Comparison of ENCODE assay signal across 8 cellular contexts in genomic region chr15:52261026-52261425, GRCh38. TPM values are rescaled to one million over a fixed set of nuclear protein-coding genes. Genes with fewer than 3 reads are reported as not detected.
DNase-seq lines count a peak whose midpoint lies in the region; ATAC-seq and TF ChIP-seq lines count a peak whose summit lies in the region.
"Had no signal": no experiment of that assay in that cellular context is flagged by ENCODE, and none has a peak within 500 bp of the region (broad histone marks: within the 10 kb centered on the region; RNA-seq: fewer than 3 reads in every experiment).

No MANE protein-coding gene starts in this region.

- H2BK20ac ChIP-seq in IMR-90 (ENCODE audit: low read depth, low read length): peak overlapping the region; percentile 53

- H3K4me1 Mint-ChIP-seq in Calu3 (ENCODE audit: low read depth, unreplicated experiment): peaks cover 35% of the 10 kb centered on the region

- BruUV-seq in IMR-90 (replicated peaks; lab: Mats Ljungman, UMichigan) (no TSS peak), Calu3 (replicated peaks; lab: Mats Ljungman, UMichigan) (no TSS peak)

- peak overlapping the region; percentile 79 for H3K4ac ChIP-seq in IMR-90 (ENCODE audit: low read depth, low read length)

- no peak for TF ChIP-seq POLR2A in IMR-90 (IDR thresholded peaks at IDR 0.05; ENCODE audit: low read depth, low read length)
- TF ChIP-seq POLR2A in gastroesophageal sphincter (IDR thresholded peaks at IDR 0.05): no peak

- TF ChIP-seq RAD21 in IMR-90 (IDR thresholded peaks at IDR 0.05; ENCODE audit: low read length): no peak

- H3K9ac ChIP-seq in IMR-90 (ENCODE audit: low read depth, low read length): no peak overlapping the region

- H3K27me3 ChIP-seq in IMR-90 (ENCODE audit: control insufficient read depth, insufficient read depth, low read length) (peaks cover 4% of the 10 kb centered on the region; the same call in 1 of the 2 replicates), RWPE2 (ENCODE audit: insufficient read depth, poor library complexity, severe bottlenecking) (no peaks in the 10 kb centered on the region), gastroesophageal sphincter (no peaks in the 10 kb centered on the region)

- H4K5ac ChIP-seq in IMR-90 (ENCODE audit: low read depth, low read length): no peak overlapping the region

- peak overlapping the region; percentile 82; the same call in 2 of the 3 replicates for H2BK15ac ChIP-seq in IMR-90 (ENCODE audit: low read depth, low read length)

- TF ChIP-seq CTCF in IMR-90 (conservative IDR thresholded peaks at IDR 0.05; ENCODE audit: low read depth, low read length): no peak
- no peak for TF ChIP-seq CTCF in RWPE2 (IDR thresholded peaks at IDR 0.05; ENCODE audit: poor library complexity, severe bottlenecking)
- TF ChIP-seq CTCF in gastroesophageal sphincter (IDR thresholded peaks at IDR 0.05): no peak
- TF ChIP-seq CTCF in Calu3 (IDR thresholded peaks at IDR 0.05; ENCODE audit: unreplicated experiment): no peak

- H3K9me1 ChIP-seq in IMR-90 (ENCODE audit: insufficient read depth, low read length): peaks cover 10% of the 10 kb centered on the region

- H3K4me2 ChIP-seq in IMR-90 (ENCODE audit: low read depth, low read length): no peak overlapping the region

- no peaks in the 10 kb centered on the region for H3K9me3 Mint-ChIP-seq in Calu3 (ENCODE audit: low read depth, unreplicated experiment)

- no peak overlapping the region for H2BK5ac ChIP-seq in IMR-90 (ENCODE audit: low read depth, low read length, poor library complexity, severe bottlenecking)

- H3K14ac ChIP-seq in IMR-90 (replicated peaks; ENCODE audit: low read depth, low read length): 0 out of 2 replicates have a peak overlapping the region, but pooled peaks have one; percentile 29

- H3K23ac ChIP-seq in IMR-90 (ENCODE audit: low read depth, low read length): no peak overlapping the region

- peaks cover 33% of the 10 kb centered on the region for H3K36me3 Mint-ChIP-seq in Calu3 (ENCODE audit: insufficient read depth, unreplicated experiment)

- H3K18ac ChIP-seq in IMR-90 (ENCODE audit: low read depth, low read length): no peak overlapping the region

- no peak overlapping the region for H3K56ac ChIP-seq in IMR-90 (ENCODE audit: extremely low read depth, insufficient read depth, low read length)

- H4K8ac ChIP-seq in IMR-90 (ENCODE audit: low read depth in 2 of 2, low read length in 2 of 2): peak overlapping the region; percentile 48 to 79; a peak in 3 of 4 replicates

- H3K4me3 Mint-ChIP-seq in Calu3 (ENCODE audit: low read depth, unreplicated experiment): no peak overlapping the region

- H4K91ac ChIP-seq in IMR-90 (ENCODE audit: insufficient read depth, low read depth, low read length): peak overlapping the region; percentile 91; the same call in 1 of the 2 replicates

- no peaks in the 10 kb centered on the region for H4K20me1 ChIP-seq in IMR-90 (ENCODE audit: insufficient read depth, low read length)

- dilution Hi-C loops in IMR-90 (cut with HindIII; ENCODE audit: low sequenced_read_pairs, unreplicated experiment): no loop called here

- no peak for TF ChIP-seq EP300 in gastroesophageal sphincter (IDR thresholded peaks at IDR 0.05)

- peak overlapping the region; percentile 81 for H2AK5ac ChIP-seq in IMR-90 (ENCODE audit: low read depth, low read length)

- in situ Hi-C loops in IMR-90 (cut with MboI; ENCODE audit: low sequenced_read_pairs): no loop called here

- H2BK120ac ChIP-seq in IMR-90 (ENCODE audit: low read depth, low read length): peak overlapping the region; percentile 91

- DNase-seq in IMR-90 (no peak), RWPE2 (ENCODE audit: low spot score) (no peak), Calu3 (no peak), GM19240 (ENCODE audit: insufficient read length, low spot score) (no peak)

- H3K27me3 Mint-ChIP-seq in Calu3 (ENCODE audit: unreplicated experiment): no peaks in the 10 kb centered on the region

- ATAC-seq in IMR-90 (ENCODE audit: low read depth) (no peak), RWPE2 (ENCODE audit: low read depth) (no peak), gastroesophageal sphincter (no peak), HG03139 (IDR thresholded peaks at IDR 0.05; ENCODE audit: unreplicated experiment) (no peak)

- no peak overlapping the region for H2AK9ac ChIP-seq in IMR-90 (replicated peaks; ENCODE audit: low read depth, low read length, poor library complexity)

- POLR2A ChIA-PET in IMR-90 (lab: Charles Lee; ENCODE audit: unreplicated experiment): no interaction called here

- H3K27ac ChIP-seq in IMR-90 (ENCODE audit: insufficient read depth, low read length): no peak overlapping the region
- H3K27ac ChIP-seq in RWPE2 (ENCODE audit: poor library complexity, severe bottlenecking): peak overlapping the region; percentile 58
- H3K27ac ChIP-seq in gastroesophageal sphincter: peak overlapping the region in 3 of 4 donors; percentile 80 to 85 (median 82)
- peak overlapping the region in 15 of 21 experiments; percentile 1 to 83 (median 69) for H3K27ac ChIP-seq in skin epidermis

- WGBS in IMR-90 (ENCODE audit: extremely low coverage in 2 of 2, insufficient read length in 1 of 2), 2 experiments: 89% methylated on average over 4 of the region's 10 CpGs; no CpG with 5 or more reads in 1 of the 2 experiments
- WGBS in gastroesophageal sphincter (ENCODE audit: low coverage in 1 of 2), 2 donors: 100% methylated on average over 6 of the region's 10 CpGs; no CpG with 5 or more reads in 1 of the 2 donors

- no peaks in the 10 kb centered on the region for H3K79me1 ChIP-seq in IMR-90 (ENCODE audit: low read depth in 1 of 2, low read length in 2 of 2)

- H3K9me3 ChIP-seq in IMR-90 (ENCODE audit: control insufficient read depth, insufficient read depth, low read length): no peaks in the 10 kb centered on the region
- H3K9me3 ChIP-seq in RWPE2 (ENCODE audit: severe bottlenecking): no peaks in the 10 kb centered on the region
- H3K9me3 ChIP-seq in gastroesophageal sphincter: no peaks in the 10 kb centered on the region

- peaks cover 6% of the 10 kb centered on the region; the same call in 1 of the 2 replicates for H3K4me1 ChIP-seq in IMR-90 (ENCODE audit: control insufficient read depth, insufficient read depth, low read length)
- H3K4me1 ChIP-seq in RWPE2 (ENCODE audit: insufficient read depth, poor library complexity, severe bottlenecking): peaks cover 15% of the 10 kb centered on the region
- peaks cover 5 to 33% (median 13%) of the 10 kb centered on the region in 3 donors for H3K4me1 ChIP-seq in gastroesophageal sphincter

- H3K27ac Mint-ChIP-seq in Calu3 (ENCODE audit: unreplicated experiment): no peak overlapping the region

- H2AFZ ChIP-seq in IMR-90 (replicated peaks; ENCODE audit: low read length, poor library complexity): peak overlapping the region; percentile 46

- H3K4me3 ChIP-seq in IMR-90 (ENCODE audit: insufficient read depth, low read depth, low read length) (no peak overlapping the region), RWPE2 (ENCODE audit: severe bottlenecking) (no peak overlapping the region), gastroesophageal sphincter (no peak overlapping the region), skin epidermis (no peak overlapping the region)
- H3K4me3 ChIP-seq: K562 had no signal

- CTCF ChIA-PET in IMR-90 (lab: Yijun Ruan, JAX) (no interaction called here), Calu3 (lab: Charles Lee) (interaction anchor here (1.0 to 1.9 kb wide), 7 partner anchors 8 to 474 kb away, joined by 4 to 10 read pairs (median 6); no protein-coding TSS in a partner anchor)

- intact Hi-C loops in IMR-90 (cut with micrococcal nuclease): no loop called here
- intact Hi-C loops in Calu3 (cut with micrococcal nuclease; ENCODE audit: unreplicated experiment): no loop called here

- H3K36me3 ChIP-seq in IMR-90 (ENCODE audit: control insufficient read depth, insufficient read depth, low read length) (no peaks in the 10 kb centered on the region), RWPE2 (ENCODE audit: low read depth) (peaks cover 46% of the 10 kb centered on the region), gastroesophageal sphincter (no peaks in the 10 kb centered on the region)

TF ChIP-seq in IMR-90, 13 proteins besides CTCF, POLR2A, EP300 and RAD21 (continues in another document):
- TF ChIP-seq MAZ (IDR thresholded peaks at IDR 0.05; ENCODE audit: borderline replicate concordance, low read depth, low read length) (no peak), BHLHE40 (IDR thresholded peaks at IDR 0.05; ENCODE audit: low read depth, low read length) (no peak), FOS (IDR thresholded peaks at IDR 0.05; ENCODE audit: low read depth, low read length) (no peak), CEBPB (IDR thresholded peaks at IDR 0.05; ENCODE audit: low read depth, low read length) (no peak), USF2 (IDR thresholded peaks at IDR 0.05; ENCODE audit: low read depth, low read length) (no peak), MAFK (IDR thresholded peaks at IDR 0.05; ENCODE audit: low read depth, low read length) (no peak), SMC3 (IDR thresholded peaks at IDR 0.05; ENCODE audit: low read depth, low read length) (no peak), CHD1 (IDR thresholded peaks at IDR 0.05; ENCODE audit: low read depth, low read length) (no peak), ELK1 (IDR thresholded peaks at IDR 0.05; ENCODE audit: borderline replicate concordance, low read depth, low read length) (no peak), NFE2L2 (IDR thresholded peaks at IDR 0.05; ENCODE audit: low read depth, low read length) (no peak), RFX5 (IDR thresholded peaks at IDR 0.05; ENCODE audit: low read depth, low read length) (no peak)

RNA-seq across cellular contexts. Expression of gene MYO5C, which starts 34.6 kb away (rescaled TPM):
- under 0.01 TPM in 2 replicates for total RNA-seq in IMR-90 (2012; rRNA removed)
- polyA plus RNA-seq in IMR-90 (2012; rRNA removed): 0.03 and 0.07 TPM in 2 replicates
- polyA plus RNA-seq in IMR-90 (2012; cell fraction: cytosol; rRNA removed): 0.04 TPM in 1 of 2 replicates, not detected in the other
- 0.11 and 0.22 TPM in 2 replicates for polyA plus RNA-seq in IMR-90 (2012; cell fraction: nucleus; rRNA removed; ENCODE audit: low replicate concordance)
- total RNA-seq in gastroesophageal sphincter: 10 to 100 TPM in 3 of 4 donors, 1 to 10 TPM in 1; 2.6 to 12.3 (median 10.2) TPM
- total RNA-seq in Calu3 (2022): 48.1 and 48.4 TPM in 2 replicates
